In genomic region chr15:62742409-62743171, GRCh38 we compare ENCODE assay signal across 8 cellular contexts.
A peak's percentile ranks its signal among the peaks of the same experiment; 100 is the strongest.
DNase-seq lines count a peak whose midpoint lies in the region; ATAC-seq, FAIRE-seq and TF ChIP-seq lines count a peak whose summit lies in the region.

No MANE protein-coding gene starts in this region.

- ATAC-seq in DND-41 (ENCODE audit: insufficient read depth, low read depth): peak; percentile 42; the same call in 1 of the 3 replicates
- ATAC-seq in PC-3: no peak; the same call in 1 of the 2 replicates
- ATAC-seq in body of pancreas: peak; percentile 81
- ATAC-seq in HG03432 (IDR thresholded peaks at IDR 0.05; ENCODE audit: unreplicated experiment): no peak
- ATAC-seq in GM19452 (IDR thresholded peaks at IDR 0.05; ENCODE audit: unreplicated experiment): no peak

- no TSS peak for BruUV-seq in PC-3 (replicated peaks; lab: Mats Ljungman, UMichigan)

- no peaks in the 10 kb centered on the region for H3K9me2 ChIP-seq in PC-3 (replicated peaks; ENCODE audit: low read length)

- no peak for FAIRE-seq in small intestine (lab: Jason Lieb, UNC)

- H3K4me3 Mint-ChIP-seq in immature natural killer cell: peak overlapping the region in 1 of 5 donors; percentile 14

- intact Hi-C loops in PC-3 (cut with micrococcal nuclease): loop anchor here (10.0 kb wide), 1 partner anchor 178 kb away; no protein-coding TSS in a partner anchor
- intact Hi-C loops in body of pancreas (cut with DNase I): no loop called here

- H2AFZ ChIP-seq in DND-41 (ENCODE audit: low read depth, low read length) (no peak overlapping the region; the same call in 1 of the 2 replicates), PC-3 (ENCODE audit: low read length) (peak overlapping the region; percentile 51)

- H3K4me1 ChIP-seq in DND-41 (ENCODE audit: insufficient read depth, low read length) (no peaks in the 10 kb centered on the region), PC-3 (ENCODE audit: insufficient read depth, low read length) (peaks cover 45% of the 10 kb centered on the region), body of pancreas (no peaks in the 10 kb centered on the region), small intestine (ENCODE audit: control insufficient read depth in 2 of 2, insufficient read depth in 1 of 2, low read depth in 1 of 2, low read length in 1 of 2) (no peaks in the 10 kb centered on the region)

- H3K27ac ChIP-seq in DND-41 (ENCODE audit: low read length): no peak overlapping the region
- no peak overlapping the region; the same call in 1 of the 2 replicates for H3K27ac ChIP-seq in PC-3 (ENCODE audit: low read length)
- peak overlapping the region in 1 of 4 donors; percentile 21 for H3K27ac ChIP-seq in body of pancreas
- H3K27ac ChIP-seq in small intestine (ENCODE audit: low read depth in 1 of 2, low read length in 1 of 2): no peak overlapping the region

- H3K27me3 ChIP-seq in DND-41 (ENCODE audit: insufficient read depth, low read length, poor library complexity): no peaks in the 10 kb centered on the region
- H3K27me3 ChIP-seq in PC-3 (ENCODE audit: low read length): no peaks in the 10 kb centered on the region
- no peaks in the 10 kb centered on the region for H3K27me3 ChIP-seq in body of pancreas
- no peaks in the 10 kb centered on the region for H3K27me3 ChIP-seq in small intestine (ENCODE audit: control insufficient read depth in 2 of 2, insufficient read depth in 2 of 2, low read length in 2 of 2)

- H4K20me1 ChIP-seq in DND-41 (ENCODE audit: insufficient read depth, low read length): no peaks in the 10 kb centered on the region
- no peaks in the 10 kb centered on the region for H4K20me1 ChIP-seq in PC-3 (ENCODE audit: low read length)

- H3K4me2 ChIP-seq in DND-41 (ENCODE audit: insufficient read depth, low read length) (no peak overlapping the region), PC-3 (ENCODE audit: low read length) (peak overlapping the region; percentile 60)

- peaks cover 0 to 9% of the 10 kb centered on the region in 2 donors for H3K4me1 Mint-ChIP-seq in immature natural killer cell

- CTCF ChIA-PET in PC-3 (lab: Charles Lee): interaction anchor here (0.5 to 0.9 kb wide), 14 partner anchors 10 to 1266 kb away, joined by 3 to 9 read pairs (median 3); no protein-coding TSS in a partner anchor

- POLR2A ChIA-PET in PC-3 (lab: Charles Lee; ENCODE audit: unreplicated experiment): interaction anchor here (0.6 kb wide), 1 partner anchor 396 kb away, joined by 3 read pairs; no protein-coding TSS in a partner anchor

- no peaks in the 10 kb centered on the region for H3K36me3 ChIP-seq in DND-41 (ENCODE audit: insufficient read depth, low read length)
- no peaks in the 10 kb centered on the region for H3K36me3 ChIP-seq in PC-3 (ENCODE audit: low read depth, low read length)
- no peaks in the 10 kb centered on the region for H3K36me3 ChIP-seq in body of pancreas (replicated peaks in 1 of 2; ENCODE audit: insufficient read depth in 1 of 2, low read depth in 2 of 2)
- peaks cover 0 to 3% of the 10 kb centered on the region in 2 donors for H3K36me3 ChIP-seq in small intestine (ENCODE audit: control insufficient read depth in 2 of 2, insufficient read depth in 2 of 2, low read length in 2 of 2)

- H3K9me3 ChIP-seq in DND-41 (ENCODE audit: insufficient read depth, low read length, severe bottlenecking): no peaks in the 10 kb centered on the region
- H3K9me3 ChIP-seq in PC-3 (ENCODE audit: low read length): no peaks in the 10 kb centered on the region
- H3K9me3 ChIP-seq in body of pancreas: no peaks in the 10 kb centered on the region
- no peaks in the 10 kb centered on the region for H3K9me3 ChIP-seq in small intestine (ENCODE audit: control insufficient read depth, low read depth)

- TF ChIP-seq CTCF in DND-41 (IDR thresholded peaks at IDR 0.05; ENCODE audit: borderline replicate concordance, extremely low read depth, low read length, poor library complexity, severe bottlenecking) (peak; percentile 80), PC-3 (conservative IDR thresholded peaks at IDR 0.05; ENCODE audit: low read depth, low read length) (peak; percentile 82), body of pancreas (IDR thresholded peaks at IDR 0.05) (peak; percentile 52 to 86 (median 68))

- H3K9me3 Mint-ChIP-seq in immature natural killer cell: no peaks in the 10 kb centered on the region

- peaks cover 0 to 12% (median 0%) of the 10 kb centered on the region in 3 donors for H3K27me3 Mint-ChIP-seq in immature natural killer cell (ENCODE audit: low read depth in 3 of 3)

- H3K4me3 ChIP-seq in DND-41 (ENCODE audit: low read depth in 1 of 2, low read length in 2 of 2): no peak overlapping the region
- H3K4me3 ChIP-seq in PC-3 (ENCODE audit: low read length): peak overlapping the region; percentile 20; the same call in 1 of the 2 replicates
- H3K4me3 ChIP-seq in body of pancreas: no peak overlapping the region
- H3K4me3 ChIP-seq in small intestine (ENCODE audit: low read depth in 1 of 2, low read length in 2 of 2): no peak overlapping the region

- WGBS in body of pancreas, 2 donors: 28 to 30% methylated on average over 8 of the region's 8 CpGs
- WGBS in small intestine, 3 donors: 33 to 47% (median 44%) methylated on average over 8 of the region's 8 CpGs

- no peak for TF ChIP-seq POLR2A in body of pancreas (IDR thresholded peaks at IDR 0.05)

- H3K9ac ChIP-seq in DND-41 (ENCODE audit: low read depth, low read length) (no peak overlapping the region), PC-3 (ENCODE audit: low read length) (no peak overlapping the region)

- DNase-seq in DND-41 (peak; percentile 36), HuH-7 (ENCODE audit: low spot score) (peak; percentile 51), PC-3 (peak; percentile 63), body of pancreas (peak; percentile 54 to 65 (median 59)), immature natural killer cell (peak in 2 of 3 donors; percentile 7 to 11), small intestine (peak; percentile 55)

- H3K36me3 Mint-ChIP-seq in immature natural killer cell: no peaks in the 10 kb centered on the region

- H3K79me2 ChIP-seq in DND-41 (ENCODE audit: insufficient read depth, low read length) (no peaks in the 10 kb centered on the region), PC-3 (ENCODE audit: low read length) (no peaks in the 10 kb centered on the region)

- no peak overlapping the region for H3K27ac Mint-ChIP-seq in immature natural killer cell

- peaks cover 5% of the 10 kb centered on the region for H3F3A ChIP-seq in PC-3 (ENCODE audit: low read length, unreplicated experiment)

Comparison
In these comparisons a context has a peak if more than half of its experiments do, and no peak if none do; other contexts are left out.
1. ATAC-seq: peak in DND-41 (single experiment) and body of pancreas (single experiment); none in PC-3 (single experiment), HG03432 (single experiment) and GM19452 (single experiment).
2. DNase-seq: peak in every context shown above with its lines; median percentile 63 in PC-3; 59 in body of pancreas; 55 in small intestine; 51 in HuH-7; 36 in DND-41; 9 in immature natural killer cell.
3. Peak in every context shown above with its lines, with median percentiles within 50 percentile points of each other: CTCF ChIP-seq.